23 cellular contexts compared by ENCODE assay signal in the genomic region with DNA sequence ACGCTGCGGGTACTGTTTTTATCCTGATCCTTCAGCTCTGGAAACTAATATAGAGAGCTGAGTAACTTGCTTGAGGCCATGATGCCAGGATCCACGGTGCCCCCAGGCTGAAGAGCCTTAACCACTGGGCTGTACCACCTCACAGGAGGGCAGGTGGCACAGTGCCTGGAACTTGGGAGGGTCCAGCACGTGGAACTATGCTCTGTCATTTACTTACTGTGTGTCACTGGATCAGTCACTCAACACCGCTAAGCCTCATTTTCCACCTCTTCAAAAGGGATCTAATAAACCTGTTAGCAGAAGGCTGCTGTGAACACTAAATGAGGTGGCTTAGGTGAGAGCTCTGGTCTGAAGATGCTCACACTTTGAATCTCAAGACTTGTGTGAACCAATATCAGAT. TPM values are rescaled to one million over a fixed set of nuclear protein-coding genes. Genes with fewer than 3 reads are reported as not detected.
A peak's percentile ranks its signal among the peaks of the same experiment; 100 is the strongest.
DNase-seq lines count a peak whose midpoint lies in the region; ATAC-seq lines count a peak whose summit lies in the region.
"Had no signal": no experiment of that assay in that cellular context is flagged by ENCODE, and none has a peak within 500 bp of the region (broad histone marks: within the 10 kb centered on the region; RNA-seq: fewer than 3 reads in every experiment).

No MANE protein-coding gene starts in this region.

- no peaks in the 10 kb centered on the region for H3K4me1 ChIP-seq in right cardiac atrium (ENCODE audit: control insufficient read depth, insufficient read depth, low read length)

- DNase-seq in cardiac septum (ENCODE audit: low spot score) (peak; percentile 3), right cardiac atrium (no peak), NCI-H524 treated with DMSO at 0.1 percent for 48 hours (lab: John Stamatoyannopoulos, UW) (peak; percentile 34), mesenteric fat pad (ENCODE audit: low spot score) (peak; percentile 67), NCI-H1105 treated with DMSO at 0.1 percent for 48 hours (lab: John Stamatoyannopoulos, UW) (no peak)
- DNase-seq: CD4-positive, CD25-positive, alpha-beta regulatory T cell; GOT3; Kasumi-1; MV-4-11; NCI-H1105; NCI-H2171; SHP77 treated with DMSO at 0.1 percent for 48 hours; T-helper 1 cell had no signal

- no peak for ATAC-seq in right cardiac atrium
- no peak for ATAC-seq in HG02571 (IDR thresholded peaks at IDR 0.05; ENCODE audit: unreplicated experiment)
- no peak for ATAC-seq in GM19397 (IDR thresholded peaks at IDR 0.05; ENCODE audit: unreplicated experiment)
- ATAC-seq: HepG2, K562, Panc1 had no signal

- no peak overlapping the region for H3K4me3 ChIP-seq in right cardiac atrium (ENCODE audit: low read length)
- H3K4me3 ChIP-seq: K562 had no signal

- H3K27ac ChIP-seq in right cardiac atrium (ENCODE audit: low read length): no peak overlapping the region
- H3K27ac ChIP-seq: RWPE1 had no signal

- no peaks in the 10 kb centered on the region for H3K9me3 ChIP-seq in right cardiac atrium (ENCODE audit: control insufficient read depth, low read length)

- 83% methylated on average over 5 of the region's 5 CpGs for WGBS in right cardiac atrium

- intact Hi-C loops in cardiac septum (cut with DNase I): no loop called here
- intact Hi-C loops in right cardiac atrium (cut with DNase I): no loop called here

- H3K27me3 ChIP-seq in right cardiac atrium (ENCODE audit: control insufficient read depth, insufficient read depth): no peaks in the 10 kb centered on the region

RNA-seq across cellular contexts. Expression of gene KCNIP1, which starts 29.6 kb away (rescaled TPM):
- total RNA-seq in cardiac septum (0.57 TPM), right cardiac atrium (not detected), mesenteric fat pad (not detected)
- polyA plus RNA-seq in right cardiac atrium: 0.11 TPM
- total RNA-seq: A172; CD4-positive, CD25-positive, alpha-beta regulatory T cell; HepG2; HT1080; K562; MCF 10A had no signal
- polyA plus RNA-seq: BJ; CD4-positive, CD25-positive, alpha-beta regulatory T cell; HepG2; K562 had no signal

Comparison
In these comparisons a context has a peak if more than half of its experiments do, and no peak if none do; other contexts are left out.
1. DNase-seq: peak in cardiac septum (single experiment), NCI-H524 treated with DMSO at 0.1 percent for 48 hours (single experiment) and mesenteric fat pad (single experiment); none in right cardiac atrium (0 of 3) and NCI-H1105 treated with DMSO at 0.1 percent for 48 hours (single experiment).